ENCODE assay signal across 9 cellular contexts in the genomic region with DNA sequence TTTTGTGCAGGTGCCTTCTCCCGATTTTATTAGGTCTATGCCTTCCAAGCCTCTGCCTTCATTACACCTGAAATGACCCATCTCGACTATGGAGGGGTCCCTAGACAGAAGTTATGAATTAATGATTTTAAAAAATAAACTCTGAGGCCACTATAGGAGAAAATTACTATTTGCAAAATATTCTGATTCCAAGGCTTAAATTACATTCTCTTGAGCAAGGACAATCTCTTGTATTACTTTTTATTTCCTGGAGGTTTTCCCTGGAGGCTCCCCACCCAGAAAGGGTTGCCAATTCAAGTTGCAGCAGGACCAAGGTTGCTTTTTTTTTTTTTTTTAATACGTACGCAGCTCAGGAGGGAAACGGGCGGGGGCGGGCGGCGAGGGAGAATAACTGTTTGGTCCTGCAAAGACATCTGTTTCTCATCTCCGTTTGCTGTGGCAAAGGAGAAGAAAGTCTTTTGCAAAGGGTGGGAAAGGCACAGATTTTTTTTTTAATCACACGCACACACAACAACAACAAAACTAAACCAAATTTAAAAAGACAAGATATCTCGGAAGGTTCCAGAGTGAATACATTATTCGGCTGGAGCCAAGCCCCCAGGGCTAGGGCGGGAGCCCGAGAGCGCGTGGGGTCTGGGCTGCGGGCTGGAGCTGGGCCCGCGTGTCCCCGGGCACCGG. TPM values are rescaled to one million over a fixed set of nuclear protein-coding genes. Genes with fewer than 3 reads are reported as not detected.
DNase-seq lines count a peak whose midpoint lies in the region; ATAC-seq, FAIRE-seq and TF ChIP-seq lines count a peak whose summit lies in the region.
"Had no signal": no experiment of that assay in that cellular context is flagged by ENCODE, and none has a peak within 500 bp of the region (broad histone marks: within the 10 kb centered on the region; RNA-seq: fewer than 3 reads in every experiment).

No MANE protein-coding gene starts in this region.

- H3K36me3 Mint-ChIP-seq in progenitor cell of endocrine pancreas (ENCODE audit: insufficient read depth) (no peaks in the 10 kb centered on the region), CD14-positive monocyte (peaks cover 0 to 1% of the 10 kb centered on the region in 2 donors)

- TF ChIP-seq CTCF in fibroblast of mammary gland (conservative IDR thresholded peaks at IDR 0.05; ENCODE audit: control insufficient read depth, insufficient read depth, low read depth, low read length) (no peak), progenitor cell of endocrine pancreas (IDR thresholded peaks at IDR 0.05; ENCODE audit: unreplicated experiment) (no peak), CD14-positive monocyte (IDR thresholded peaks at IDR 0.05) (no peak)

- H3K9me3 Mint-ChIP-seq in progenitor cell of endocrine pancreas (ENCODE audit: low read depth) = no peaks in the 10 kb centered on the region
- peaks cover 0 to 11% (median 3%) of the 10 kb centered on the region in 7 donors for H3K9me3 Mint-ChIP-seq in CD14-positive monocyte
- H3K9me3 Mint-ChIP-seq: dendritic cell treated with granulocyte-macrophage colony-stimulating factor and Interleukin-4, amounts not matched to agents 40 ng/mL and 50 ng/mL, for 4 days had no signal

- H3K4me3 Mint-ChIP-seq in progenitor cell of endocrine pancreas (ENCODE audit: low read depth) (peak overlapping the region; percentile 69), CD14-positive monocyte (peak overlapping the region in 1 of 2 donors; percentile 88)
- H3K4me3 Mint-ChIP-seq: dendritic cell treated with granulocyte-macrophage colony-stimulating factor and Interleukin-4, amounts not matched to agents 40 ng/mL and 50 ng/mL, for 4 days had no signal

- intact Hi-C loops in CD14-positive monocyte (cut with micrococcal nuclease) = no loop called here

- peak overlapping the region; percentile 35 for H3K4me3 ChIP-seq in fibroblast of mammary gland (ENCODE audit: control insufficient read depth, low read depth, low read length)

- no peak overlapping the region for H3K27ac Mint-ChIP-seq in progenitor cell of endocrine pancreas
- H3K27ac Mint-ChIP-seq in CD14-positive monocyte = no peak overlapping the region
- H3K27ac Mint-ChIP-seq: dendritic cell treated with granulocyte-macrophage colony-stimulating factor and Interleukin-4, amounts not matched to agents 40 ng/mL and 50 ng/mL, for 4 days had no signal

- H3K27me3 Mint-ChIP-seq in progenitor cell of endocrine pancreas = peaks cover 52% of the 10 kb centered on the region
- peaks cover 40 to 70% (median 47%) of the 10 kb centered on the region in 3 donors for H3K27me3 Mint-ChIP-seq in CD14-positive monocyte (ENCODE audit: low read depth in 3 of 3)

- TF ChIP-seq POLR2A in GM18505 (IDR thresholded peaks at IDR 0.05; ENCODE audit: borderline replicate concordance, extremely low read depth, insufficient read depth, insufficient read length) = no peak

- FAIRE-seq in RCC 7860 (lab: Jason Lieb, UNC) = no peak

- ATAC-seq in GM18505 (IDR thresholded peaks at IDR 0.05; ENCODE audit: unreplicated experiment) = no peak

- DNase-seq in EH (ENCODE audit: low read depth) = peak; percentile 56
- DNase-seq in RPMI7951 (ENCODE audit: low read depth) = peak; percentile 91
- DNase-seq in fibroblast of mammary gland (ENCODE audit: low read depth) = peak; percentile 81
- no peak for DNase-seq in progenitor cell of endocrine pancreas (ENCODE audit: low spot score, unreplicated experiment)
- no peak for DNase-seq in RCC 7860 (ENCODE audit: low spot score)
- no peak for DNase-seq in NCI-H2196 treated with DMSO at 0.1 percent for 48 hours (lab: John Stamatoyannopoulos, UW; ENCODE audit: unreplicated experiment)
- no peak for DNase-seq in CD14-positive monocyte (ENCODE audit: low spot score)

- H3K4me1 Mint-ChIP-seq in progenitor cell of endocrine pancreas (ENCODE audit: low read depth) (peaks cover 5% of the 10 kb centered on the region), CD14-positive monocyte (peaks cover 3% of the 10 kb centered on the region)

RNA-seq across cellular contexts. Expression of a gene that starts 0.6 kb away (rescaled TPM):
- total RNA-seq in RPMI7951 (2014; rRNA removed; shearing (Covaris generic)) = 19.8 TPM in 2 replicates
- 1.1 and 1.8 TPM in 2 replicates for total RNA-seq in progenitor cell of endocrine pancreas
- not detected for polyA plus RNA-seq in CD14-positive monocyte

Comparison
In these comparisons a context has a peak if more than half of its experiments do, and no peak if none do; other contexts are left out.
1. DNase-seq: peak in EH (single experiment), RPMI7951 (single experiment) and fibroblast of mammary gland (single experiment); none in progenitor cell of endocrine pancreas (single experiment), RCC 7860 (single experiment), NCI-H2196 treated with DMSO at 0.1 percent for 48 hours (single experiment) and CD14-positive monocyte (single experiment).